Comparison of ENCODE assay signal across 17 cellular contexts in the genomic region with DNA sequence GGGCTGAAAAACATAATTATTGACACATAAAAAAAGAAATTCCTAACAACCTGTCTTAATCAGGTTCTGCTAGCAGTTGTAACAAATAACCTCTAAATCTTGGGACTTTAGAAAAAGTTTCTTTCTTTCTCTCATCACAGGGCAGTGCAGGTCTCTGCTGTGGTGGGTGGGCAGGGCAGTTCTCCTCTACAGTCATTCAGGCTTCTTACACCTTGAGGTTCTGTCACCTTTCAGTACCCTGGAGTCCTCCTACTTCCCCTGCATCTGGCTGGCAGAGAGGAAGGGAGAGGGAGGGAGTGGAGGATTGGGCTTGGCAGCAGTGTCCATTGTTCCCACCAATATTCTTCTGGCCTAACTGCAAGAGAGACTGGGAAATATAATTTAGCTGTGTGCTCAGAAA.
"Had no signal": no experiment of that assay in that cellular context is flagged by ENCODE, and none has a peak within 500 bp of the region (broad histone marks: within the 10 kb centered on the region; RNA-seq: fewer than 3 reads in every experiment).

No MANE protein-coding gene starts in this region.

- DNase-seq: caudate nucleus; effector CD8-positive, alpha-beta T cell; gastrocnemius medialis; heart right ventricle; hypothalamus; kidney glomerular epithelial cell; midbrain; nephron progenitor cell; stimulated activated CD4-positive, alpha-beta T cell treated with anti-CD3 and anti-CD28 coated beads, Interleukin-2, amount 100 ng/mL, for 24 hours; stimulated activated CD4-positive, alpha-beta T cell treated with anti-CD3 and anti-CD28 coated beads, Interleukin-4, amount 100 ng/mL, for 4 hours; stimulated activated naive CD4-positive, alpha-beta T cell treated with Interleukin-2 at 50 U/mL for 16 hours had no signal

- H3K36me3 ChIP-seq: esophagus muscularis mucosa, gastrocnemius medialis, heart right ventricle, tibial nerve had no signal

- H3K4me3 ChIP-seq: coronary artery, esophagus muscularis mucosa, gastrocnemius medialis, heart right ventricle, tibial nerve had no signal

- H3K4me1 ChIP-seq: parathyroid adenoma had no signal

- H3K9me3 ChIP-seq: esophagus muscularis mucosa, gastrocnemius medialis, heart right ventricle, tibial nerve had no signal

- H3K9ac ChIP-seq: parathyroid adenoma had no signal

- H3K27ac ChIP-seq: coronary artery, esophagus muscularis mucosa, gastrocnemius medialis, heart right ventricle, parathyroid adenoma, tibial nerve had no signal

- H3K27ac Mint-ChIP-seq: nephron progenitor cell had no signal

- H3K27me3 ChIP-seq: esophagus muscularis mucosa, gastrocnemius medialis, heart right ventricle, tibial nerve had no signal

- H3K4me3 Mint-ChIP-seq: nephron progenitor cell had no signal

- ATAC-seq: gastrocnemius medialis, heart right ventricle, left lobe of liver, sciatic nerve had no signal
